Comparison of ENCODE assay signal across 11 cellular contexts in genomic region chr3:132348531-132348930, GRCh38. TPM values are rescaled to one million over a fixed set of nuclear protein-coding genes. Genes with fewer than 3 reads are reported as not detected.
"Had no signal": no experiment of that assay in that cellular context is flagged by ENCODE, and none has a peak within 500 bp of the region (broad histone marks: within the 10 kb centered on the region; RNA-seq: fewer than 3 reads in every experiment).

No MANE protein-coding gene starts in this region.

- H3K4me3 Mint-ChIP-seq: H9, HFFc6, IgD-negative memory B cell had no signal

- H3K36me3 Mint-ChIP-seq: IgD-negative memory B cell had no signal

- H3K9me3 Mint-ChIP-seq: H9, HFFc6, IgD-negative memory B cell had no signal

- H2AFZ ChIP-seq: GM23248 had no signal

- H3K4me3 ChIP-seq: GM23248 had no signal

- H3K9ac ChIP-seq: GM23248, KMS-11 had no signal

- DNase-seq: GM23248, GOT3, H9, HFFc6, KBM-7 had no signal

- H3K27ac Mint-ChIP-seq: H9, HFFc6, IgD-negative memory B cell had no signal

- H3K27ac ChIP-seq: GM23248, HL-60, KMS-11 had no signal

- H3K4me2 ChIP-seq: KMS-11 had no signal

- FAIRE-seq: H54, HepG2 had no signal

- ATAC-seq: HCT116, HepG2 had no signal

RNA-seq across cellular contexts. Expression of gene ACP3, which starts 31.3 kb away (rescaled TPM):
- total RNA-seq: HepG2, HFFc6 had no signal
- polyA plus RNA-seq: HepG2 had no signal
